Comparison of ENCODE assay signal across 12 cellular contexts in the genomic region with DNA sequence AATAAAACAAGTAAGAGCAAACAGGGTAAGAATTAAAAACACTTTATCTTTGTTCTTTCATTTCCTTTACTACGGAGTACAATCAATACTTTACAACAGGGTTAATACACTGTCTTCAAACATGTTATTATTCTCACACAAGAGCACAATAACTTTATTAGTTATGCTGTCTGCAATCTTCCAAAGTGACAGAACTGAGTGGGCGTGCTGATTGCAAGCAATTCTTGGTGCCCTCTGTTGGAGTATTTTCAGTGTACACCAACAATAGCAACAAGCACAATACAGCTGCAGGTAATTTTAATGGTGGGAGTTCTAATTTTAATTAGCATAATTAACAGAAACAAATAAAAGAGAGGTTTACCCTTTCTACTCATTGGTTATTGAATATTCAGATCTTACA. TPM values are rescaled to one million over a fixed set of nuclear protein-coding genes. Genes with fewer than 3 reads are reported as not detected.
DNase-seq lines count a peak whose midpoint lies in the region; ATAC-seq and TF ChIP-seq lines count a peak whose summit lies in the region.
"Had no signal": no experiment of that assay in that cellular context is flagged by ENCODE, and none has a peak within 500 bp of the region (broad histone marks: within the 10 kb centered on the region; RNA-seq: fewer than 3 reads in every experiment).

No MANE protein-coding gene starts in this region.

- CTCF ChIA-PET in Panc1 (lab: Charles Lee): no interaction called here
- CTCF ChIA-PET in activated CD8-positive, alpha-beta memory T cell treated with anti-CD3 and anti-CD28 coated beads, Interleukin-2, amount 10 ng/mL, durations not matched to agents 7 days and 5 days (lab: Charles Lee): no interaction called here

- ATAC-seq in Panc1: no peak
- no peak for ATAC-seq in activated CD8-positive, alpha-beta memory T cell treated with anti-CD3 and anti-CD28 coated beads, Interleukin-2, amount 10 ng/mL, durations not matched to agents 7 days and 5 days
- ATAC-seq in GM18868 (IDR thresholded peaks at IDR 0.05; ENCODE audit: unreplicated experiment): no peak

- H2AFZ ChIP-seq in GM23248 (no peak overlapping the region), osteoblast (ENCODE audit: low read length) (no peak overlapping the region)

- H3K4me1 ChIP-seq in GM23248 (ENCODE audit: insufficient read depth): no peaks in the 10 kb centered on the region
- no peaks in the 10 kb centered on the region for H3K4me1 ChIP-seq in Panc1 (ENCODE audit: control insufficient read depth, insufficient read depth, low read length)
- H3K4me1 ChIP-seq in osteoblast (ENCODE audit: insufficient read depth, low read length): no peaks in the 10 kb centered on the region

- H3K4me1 Mint-ChIP-seq in activated CD8-positive, alpha-beta memory T cell treated with anti-CD3 and anti-CD28 coated beads, Interleukin-2, amount 10 ng/mL, durations not matched to agents 7 days and 5 days: no peaks in the 10 kb centered on the region

- H3K36me3 Mint-ChIP-seq in activated CD8-positive, alpha-beta memory T cell treated with anti-CD3 and anti-CD28 coated beads, Interleukin-2, amount 10 ng/mL, durations not matched to agents 7 days and 5 days: no peaks in the 10 kb centered on the region

- BruUV-seq in Panc1 (replicated peaks; lab: Mats Ljungman, UMichigan): no TSS peak

- peak; percentile 21; the same call in 1 of the 2 replicates for TF ChIP-seq CTCF in Panc1 (IDR thresholded peaks at IDR 0.05)
- peak; percentile 31 for TF ChIP-seq CTCF in osteoblast (IDR thresholded peaks at IDR 0.05; ENCODE audit: extremely low read depth, low read depth, low read length)

- in situ Hi-C loops in GM23248 (cut with MboI): no loop called here
- in situ Hi-C loops in Panc1 (cut with HindIII; ENCODE audit: low pct_unique_long_range_greater_than_20kb, low sequenced_read_pairs): no loop called here

- H3K27me3 ChIP-seq in GM23248 (replicated peaks; ENCODE audit: insufficient read depth) (no peaks in the 10 kb centered on the region), Panc1 (ENCODE audit: control insufficient read depth, insufficient read depth, low read length) (no peaks in the 10 kb centered on the region; the same call in 1 of the 2 replicates), osteoblast (ENCODE audit: insufficient read depth, low read length) (no peaks in the 10 kb centered on the region)

- H3K27ac ChIP-seq in GM23248 (no peak overlapping the region), Panc1 (ENCODE audit: low read length) (no peak overlapping the region), osteoblast (ENCODE audit: low read depth, low read length) (no peak overlapping the region)

- H3K36me3 ChIP-seq in GM23248 (ENCODE audit: low read depth): no peaks in the 10 kb centered on the region
- no peaks in the 10 kb centered on the region for H3K36me3 ChIP-seq in Panc1 (ENCODE audit: control insufficient read depth, insufficient read depth, low read length)
- H3K36me3 ChIP-seq in osteoblast (ENCODE audit: insufficient read depth, low read length): no peaks in the 10 kb centered on the region

- no peak overlapping the region for H3K4me2 ChIP-seq in GM23248 (ENCODE audit: unreplicated experiment)
- no peak overlapping the region for H3K4me2 ChIP-seq in osteoblast (ENCODE audit: insufficient read depth, low read length)

- H3F3A ChIP-seq in GM23248 (ENCODE audit: insufficient read depth): no peaks in the 10 kb centered on the region

- H4K20me1 ChIP-seq in GM23248 (ENCODE audit: insufficient read depth) (no peaks in the 10 kb centered on the region), osteoblast (ENCODE audit: insufficient read depth, low read length) (no peaks in the 10 kb centered on the region)

- POLR2A ChIA-PET in Panc1 (lab: Charles Lee): no interaction called here

- H3K4me3 Mint-ChIP-seq in activated CD8-positive, alpha-beta memory T cell treated with anti-CD3 and anti-CD28 coated beads, Interleukin-2, amount 10 ng/mL, durations not matched to agents 7 days and 5 days: no peak overlapping the region

- no peak overlapping the region for H3K27ac Mint-ChIP-seq in activated CD8-positive, alpha-beta memory T cell treated with anti-CD3 and anti-CD28 coated beads, Interleukin-2, amount 10 ng/mL, durations not matched to agents 7 days and 5 days

- 92 to 93% methylated on average over 2 of the region's 2 CpGs for WGBS in GM23248 (ENCODE audit: low coverage in 1 of 2, low lambda C conversion rate in 2 of 2, missing lambda C conversion rate in 2 of 2), 2 experiments

- no peaks in the 10 kb centered on the region for H3K9me3 Mint-ChIP-seq in activated CD8-positive, alpha-beta memory T cell treated with anti-CD3 and anti-CD28 coated beads, Interleukin-2, amount 10 ng/mL, durations not matched to agents 7 days and 5 days (ENCODE audit: low read depth)

- H3K9me3 ChIP-seq in GM23248 (ENCODE audit: low read depth) (no peaks in the 10 kb centered on the region), Panc1 (ENCODE audit: control insufficient read depth, insufficient read depth, low read depth, low read length) (no peaks in the 10 kb centered on the region), osteoblast (ENCODE audit: low read depth, low read length) (no peaks in the 10 kb centered on the region)

- DNase-seq in GM23248: peak; percentile 42
- no peak for DNase-seq in Panc1 (ENCODE audit: low read depth, low spot score)
- DNase-seq in fibroblast of gingiva (ENCODE audit: low read depth): peak; percentile 4
- no peak for DNase-seq in osteoblast (ENCODE audit: insufficient read length, low spot score, missing footprints)
- no peak for DNase-seq in NCI-H446 (lab: John Stamatoyannopoulos, UW)
- no peak for DNase-seq in effector CD8-positive, alpha-beta T cell (lab: John Stamatoyannopoulos, UW)
- no peak for DNase-seq in activated CD8-positive, alpha-beta memory T cell treated with anti-CD3 and anti-CD28 coated beads, Interleukin-2, amount 10 ng/mL, durations not matched to agents 7 days and 5 days
- DNase-seq: islet precursor cell, NCI-H1048, occipital lobe, trophoblast cell had no signal

- H3K79me2 ChIP-seq in GM23248 (ENCODE audit: insufficient read depth) (no peaks in the 10 kb centered on the region), osteoblast (ENCODE audit: insufficient read depth, low read length) (no peaks in the 10 kb centered on the region)

- peaks cover 22% of the 10 kb centered on the region for H3K27me3 Mint-ChIP-seq in activated CD8-positive, alpha-beta memory T cell treated with anti-CD3 and anti-CD28 coated beads, Interleukin-2, amount 10 ng/mL, durations not matched to agents 7 days and 5 days

- intact Hi-C loops in Panc1 (cut with micrococcal nuclease; ENCODE audit: unreplicated experiment): no loop called here

- H3K4me3 ChIP-seq in GM23248 (no peak overlapping the region), Panc1 (ENCODE audit: low read depth in 2 of 2, low read length in 2 of 2) (no peak overlapping the region), osteoblast (ENCODE audit: insufficient read depth, low read length) (no peak overlapping the region)

- no peaks in the 10 kb centered on the region for H3K9me2 ChIP-seq in GM23248 (ENCODE audit: insufficient read depth)

- no peak overlapping the region for H3K9ac ChIP-seq in GM23248

RNA-seq across cellular contexts. Expression of a gene that starts 33.9 kb away (rescaled TPM):
- total RNA-seq in GM23248 (2014; rRNA removed; shearing (Covaris generic)): 23.1 and 34.5 TPM in 2 replicates
- polyA plus RNA-seq in GM23248 (2016; fragmentation: Nextera tagmentation; extraction: Ambion mirVana): 22.3 and 24.6 TPM in 2 replicates
- total RNA-seq in Panc1 (2021; ENCODE audit: unreplicated experiment) (61.8 TPM), osteoblast (153 and 165 TPM in 2 replicates)
- 25.7 TPM for polyA plus RNA-seq in Panc1 (2012; ENCODE audit: insufficient read length)
- 1 to 10 TPM; 2.6 to 7.8 TPM for total RNA-seq in activated CD8-positive, alpha-beta memory T cell treated with anti-CD3 and anti-CD28 coated beads, Interleukin-2, amount 10 ng/mL, durations not matched to agents 7 days and 5 days

Comparison
In these comparisons a context has a peak if more than half of its experiments do, and no peak if none do; other contexts are left out.
1. DNase-seq: peak in GM23248 (single experiment) and fibroblast of gingiva (single experiment); none in Panc1 (single experiment), osteoblast (single experiment), NCI-H446 (0 of 2), effector CD8-positive, alpha-beta T cell (single experiment) and activated CD8-positive, alpha-beta memory T cell treated with anti-CD3 and anti-CD28 coated beads, Interleukin-2, amount 10 ng/mL, durations not matched to agents 7 days and 5 days (single experiment).